In genomic region chr7:34748244-34749039, GRCh38 we compare ENCODE assay signal across 9 cellular contexts.
A peak's percentile ranks its signal among the peaks of the same experiment; 100 is the strongest.
DNase-seq lines count a peak whose midpoint lies in the region; ATAC-seq, FAIRE-seq and TF ChIP-seq lines count a peak whose summit lies in the region.
"Had no signal": no experiment of that assay in that cellular context is flagged by ENCODE, and none has a peak within 500 bp of the region (broad histone marks: within the 10 kb centered on the region; RNA-seq: fewer than 3 reads in every experiment).

No MANE protein-coding gene starts in this region.

- no peak for TF ChIP-seq POLR2A in GM12892 (IDR thresholded peaks at IDR 0.05; ENCODE audit: low read depth, low read length)

- DNase-seq in NCI-H1417 (lab: John Stamatoyannopoulos, UW) (peak; percentile 27 to 82 (median 63)), NCI-H1417 treated with DMSO at 0.1 percent for 48 hours (lab: John Stamatoyannopoulos, UW) (no peak), RCC 7860 (ENCODE audit: low spot score) (peak; percentile 97), glomerular visceral epithelial cell (ENCODE audit: extremely low spot score) (peak; percentile 86), stromal cell of bone marrow (ENCODE audit: low read depth) (peak; percentile 6), GM12892 (ENCODE audit: insufficient read length) (no peak), Ammon's horn (ENCODE audit: low spot score) (no peak)

- FAIRE-seq in RCC 7860 (lab: Jason Lieb, UNC) = peak; percentile 93
- FAIRE-seq in GM12892 (lab: Jason Lieb, UNC) = no peak
- FAIRE-seq: A204.1 had no signal

- no peak for ATAC-seq in HG03460 (IDR thresholded peaks at IDR 0.05; ENCODE audit: unreplicated experiment)

Comparison
In these comparisons a context has a peak if more than half of its experiments do, and no peak if none do; other contexts are left out.
1. DNase-seq: peak in NCI-H1417 (3 of 3), RCC 7860 (single experiment), glomerular visceral epithelial cell (single experiment) and stromal cell of bone marrow (single experiment); none in NCI-H1417 treated with DMSO at 0.1 percent for 48 hours (single experiment), GM12892 (single experiment) and Ammon's horn (single experiment).